14 cellular contexts compared by ENCODE assay signal in the genomic region with DNA sequence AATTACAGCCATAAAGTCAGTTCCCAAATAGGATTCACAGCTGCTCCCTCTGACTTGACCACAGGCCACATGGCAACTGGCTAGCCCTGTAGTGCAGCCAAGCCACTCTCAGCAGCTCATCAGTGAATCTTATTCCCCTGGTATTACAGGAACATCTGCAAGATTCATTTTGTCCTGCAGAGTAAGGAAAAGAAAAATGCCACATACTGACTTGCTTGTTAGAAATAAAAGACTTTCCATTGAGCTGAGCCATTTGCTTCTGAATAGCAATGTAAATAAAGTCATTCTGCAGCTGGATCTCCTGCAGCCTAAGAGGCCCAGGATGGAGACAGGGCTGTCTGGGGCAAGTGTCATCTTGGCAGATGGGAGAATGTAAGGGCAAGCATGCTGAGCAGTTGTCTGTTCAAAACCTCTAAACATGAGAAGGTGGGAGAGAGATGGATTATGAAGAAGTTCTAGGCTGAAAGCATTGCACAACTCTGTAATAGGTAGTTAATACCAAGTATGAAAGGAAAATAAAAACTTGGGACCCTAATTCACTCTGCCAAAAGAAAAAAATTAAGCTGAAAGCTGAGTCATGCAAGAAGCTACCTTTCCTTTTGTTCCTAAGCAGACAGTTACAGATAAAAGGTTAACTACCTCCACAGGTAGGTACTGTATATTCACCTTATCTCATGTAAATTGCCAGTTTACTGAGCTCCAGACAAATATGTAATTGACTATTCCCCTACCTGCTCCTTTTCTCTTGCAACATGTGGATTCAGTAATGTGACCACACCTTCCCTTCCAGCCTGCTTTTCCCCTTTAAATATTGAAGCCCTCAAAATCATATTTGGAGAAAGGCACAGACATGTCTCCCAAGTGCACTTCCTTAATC.
DNase-seq lines count a peak whose midpoint lies in the region; ATAC-seq and TF ChIP-seq lines count a peak whose summit lies in the region.
"Had no signal": no experiment of that assay in that cellular context is flagged by ENCODE, and none has a peak within 500 bp of the region (broad histone marks: within the 10 kb centered on the region; RNA-seq: fewer than 3 reads in every experiment).

No MANE protein-coding gene starts in this region.

- TF ChIP-seq CTCF in fibroblast of villous mesenchyme (IDR thresholded peaks at IDR 0.05; ENCODE audit: insufficient read depth, low read depth, low read length), result no peak

- no peak overlapping the region for H3K9ac ChIP-seq in skeletal muscle satellite cell (ENCODE audit: low read depth, low read length)

- H3K9me3 ChIP-seq in skeletal muscle satellite cell (replicated peaks; ENCODE audit: low read length), result no peaks in the 10 kb centered on the region
- H3K9me3 ChIP-seq: ovary had no signal

- H3K27me3 ChIP-seq in skeletal muscle satellite cell (ENCODE audit: control insufficient read depth, insufficient read depth, low read length), result no peaks in the 10 kb centered on the region
- H3K27me3 ChIP-seq: ovary had no signal

- H3K4me2 ChIP-seq in skeletal muscle satellite cell (ENCODE audit: low read length), result peak overlapping the region; percentile 47

- H3K4me3 ChIP-seq in fibroblast of villous mesenchyme (ENCODE audit: low read depth, low read length), result no peak overlapping the region
- no peak overlapping the region for H3K4me3 ChIP-seq in skeletal muscle satellite cell (ENCODE audit: low read length)
- H3K4me3 ChIP-seq: ovary had no signal

- ATAC-seq in HG02759 (IDR thresholded peaks at IDR 0.05; ENCODE audit: unreplicated experiment) (no peak), HG03432 (IDR thresholded peaks at IDR 0.05; ENCODE audit: unreplicated experiment) (no peak)

- peak; percentile 40 for DNase-seq in NCI-H1092 treated with DMSO at 0.1 percent for 48 hours (lab: John Stamatoyannopoulos, UW)
- DNase-seq in NCI-H1092 (lab: John Stamatoyannopoulos, UW), result no peak
- DNase-seq in NCI-H345 (lab: John Stamatoyannopoulos, UW), result peak; percentile 46
- DNase-seq in fibroblast of villous mesenchyme (ENCODE audit: low read depth), result peak; percentile 16
- DNase-seq in HuH-7.5 (ENCODE audit: low spot score), result no peak
- DNase-seq: DMS79 treated with DMSO at 0.1 percent for 48 hours; mammary epithelial cell; NCI-H1930; ovary; RPMI8226; stimulated activated CD4-positive, alpha-beta T cell treated with anti-CD3 and anti-CD28 coated beads, Interleukin-2, amount 100 ng/mL, for 48 hours had no signal

- peaks cover 32% of the 10 kb centered on the region for H3K4me1 ChIP-seq in skeletal muscle satellite cell (ENCODE audit: control insufficient read depth, insufficient read depth, low read length)

- no peaks in the 10 kb centered on the region for H3K36me3 ChIP-seq in skeletal muscle satellite cell (ENCODE audit: insufficient read depth, low read length)
- H3K36me3 ChIP-seq: ovary had no signal

Comparison
In these comparisons a context has a peak if more than half of its experiments do, and no peak if none do; other contexts are left out.
1. DNase-seq: peak in NCI-H1092 treated with DMSO at 0.1 percent for 48 hours (single experiment), NCI-H345 (single experiment) and fibroblast of villous mesenchyme (single experiment); none in NCI-H1092 (single experiment) and HuH-7.5 (single experiment).